In genomic region chr22:48137640-48138039, GRCh38 we compare ENCODE assay signal across 12 cellular contexts.
DNase-seq lines count a peak whose midpoint lies in the region; ATAC-seq and TF ChIP-seq lines count a peak whose summit lies in the region.
"Had no signal": no experiment of that assay in that cellular context is flagged by ENCODE, and none has a peak within 500 bp of the region (broad histone marks: within the 10 kb centered on the region; RNA-seq: fewer than 3 reads in every experiment).

No MANE protein-coding gene starts in this region.

- CTCF ChIA-PET in HEK293T (lab: Yijun Ruan, JAX), result no interaction called here

- DNase-seq in DMS79 (lab: John Stamatoyannopoulos, UW), result peak; percentile 37
- DNase-seq in H7, result peak; percentile 35
- DNase-seq in NCI-H748 treated with DMSO at 0.1 percent for 48 hours (lab: John Stamatoyannopoulos, UW), result peak; percentile 4
- DNase-seq in left kidney (ENCODE audit: low read depth, low spot score), result peak; percentile 42
- no peak for DNase-seq in stimulated activated naive CD8-positive, alpha-beta T cell treated with anti-CD3 and anti-CD28 coated beads, Interleukin-15, Interleukin-2, amounts not matched to agents 100 U/mL and 50 U/mL, for 24 hours
- DNase-seq in HEK293T (ENCODE audit: extremely low spot score), result no peak
- DNase-seq in germinal center (ENCODE audit: low spot score), result no peak
- DNase-seq: AML-193, KBM-7, NCI-H1048, NCI-H774 had no signal

- POLR2A ChIA-PET in HEK293T (lab: Yijun Ruan, JAX), result no interaction called here

- no peak for ATAC-seq in stimulated activated naive CD8-positive, alpha-beta T cell treated with anti-CD3 and anti-CD28 coated beads, Interleukin-15, Interleukin-2, amounts not matched to agents 100 U/mL and 50 U/mL, for 24 hours
- no peak for ATAC-seq in HG03135 (IDR thresholded peaks at IDR 0.05; ENCODE audit: unreplicated experiment)

- no peaks in the 10 kb centered on the region for H3K36me3 ChIP-seq in H7 (replicated peaks; ENCODE audit: control insufficient read depth, insufficient read depth, low read length)

- H3K27me3 ChIP-seq in H7 (ENCODE audit: control insufficient read depth, insufficient read depth, low read length), result no peaks in the 10 kb centered on the region

- no peak overlapping the region for H3K4me3 ChIP-seq in H7 (ENCODE audit: insufficient read depth, low read depth, low read length)

TF ChIP-seq in HEK293T, 16 proteins besides CTCF, POLR2A, EP300 and RAD21:
- TF ChIP-seq NFRKB (IDR thresholded peaks at IDR 0.05) (no peak), ARNT (IDR thresholded peaks at IDR 0.05) (no peak), CTBP1 (IDR thresholded peaks at IDR 0.05; ENCODE audit: borderline replicate concordance) (no peak)

Comparison
In these comparisons a context has a peak if more than half of its experiments do, and no peak if none do; other contexts are left out.
1. DNase-seq: peak in DMS79 (single experiment), H7 (single experiment), NCI-H748 treated with DMSO at 0.1 percent for 48 hours (single experiment) and left kidney (single experiment); none in stimulated activated naive CD8-positive, alpha-beta T cell treated with anti-CD3 and anti-CD28 coated beads, Interleukin-15, Interleukin-2, amounts not matched to agents 100 U/mL and 50 U/mL, for 24 hours (single experiment), HEK293T (single experiment) and germinal center (single experiment).